11 cellular contexts compared by ENCODE assay signal in genomic region chr2:169324581-169325260, GRCh38. TPM values are rescaled to one million over a fixed set of nuclear protein-coding genes. Genes with fewer than 3 reads are reported as not detected.
"Had no signal": no experiment of that assay in that cellular context is flagged by ENCODE, and none has a peak within 500 bp of the region (broad histone marks: within the 10 kb centered on the region; RNA-seq: fewer than 3 reads in every experiment).

No MANE protein-coding gene starts in this region.

- DNase-seq: activated CD4-positive, alpha-beta memory T cell treated with anti-CD3 and anti-CD28 coated beads for 36 hours; activated CD4-positive, alpha-beta T cell treated with anti-CD3 and anti-CD28 coated beads for 1 hour; activated gamma-delta T cell; activated T-cell treated with anti-CD3 and anti-CD28 coated beads, Interleukin-2, amount 50 U/mL, for 48 hours; brain microvascular endothelial cell; gastrocnemius medialis; heart right ventricle; kidney glomerular epithelial cell; midbrain; stimulated activated CD4-positive, alpha-beta T cell treated with anti-CD3 and anti-CD28 coated beads, Interleukin-2, amount 100 ng/mL, for 48 hours; stimulated activated naive CD4-positive, alpha-beta T cell treated with Interleukin-2 at 50 U/mL for 16 hours had no signal

RNA-seq across cellular contexts. Expression of gene LRP2, which starts 37.6 kb away (rescaled TPM):
- total RNA-seq: gastrocnemius medialis had no signal
